In the genomic region with DNA sequence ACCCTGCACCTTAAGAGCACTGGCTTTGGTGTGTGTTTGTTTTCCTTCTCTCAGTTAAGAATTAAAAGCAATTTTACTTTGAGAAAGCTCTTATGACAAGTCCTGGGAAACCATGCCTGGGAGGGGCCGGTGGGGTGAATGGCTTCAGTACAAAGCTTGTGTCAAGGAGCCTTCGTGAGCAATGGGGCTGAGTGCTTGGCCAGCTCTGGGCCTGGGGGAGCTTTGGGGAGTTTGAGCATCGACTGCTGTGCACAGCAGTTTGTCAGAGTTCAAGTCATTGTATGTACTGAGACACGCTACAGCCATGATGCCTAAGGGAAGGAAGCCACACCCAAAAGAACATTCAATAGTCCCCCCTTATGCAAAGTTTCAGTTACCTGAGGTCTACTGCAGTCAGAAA, we compare ENCODE assay signal across 23 cellular contexts.
DNase-seq lines count a peak whose midpoint lies in the region; ATAC-seq, FAIRE-seq and TF ChIP-seq lines count a peak whose summit lies in the region.
"Had no signal": no experiment of that assay in that cellular context is flagged by ENCODE, and none has a peak within 500 bp of the region (broad histone marks: within the 10 kb centered on the region; RNA-seq: fewer than 3 reads in every experiment).

No MANE protein-coding gene starts in this region.

- H3K27ac ChIP-seq in RWPE1: peak overlapping the region; percentile 77
- H3K27ac ChIP-seq in keratinocyte (ENCODE audit: control insufficient read depth, insufficient read depth, low read length): peak overlapping the region; percentile 88
- H3K27ac ChIP-seq in thyroid gland: no peak overlapping the region
- H3K27ac ChIP-seq: HL-60 had no signal

- intact Hi-C loops in thyroid gland (cut with DNase I): no loop called here

- no peak for ATAC-seq in stimulated activated naive CD8-positive, alpha-beta T cell treated with anti-CD3 and anti-CD28 coated beads, Interleukin-15, Interleukin-2, amounts not matched to agents 100 U/mL and 50 U/mL, for 24 hours
- ATAC-seq: HepG2, K562 had no signal

- no peaks in the 10 kb centered on the region for H3K9me1 ChIP-seq in keratinocyte (ENCODE audit: control insufficient read depth, extremely low read depth, insufficient read depth, low read length)

- TF ChIP-seq CTCF in RWPE1 (conservative IDR thresholded peaks at IDR 0.05; ENCODE audit: low read depth) (no peak), epithelial cell of esophagus (IDR thresholded peaks at IDR 0.05; ENCODE audit: insufficient read depth, low read depth, low read length, missing control alignments) (no peak), keratinocyte (optimal IDR thresholded peaks at IDR 0.05 in 1 of 3, IDR thresholded peaks at IDR 0.05 in 1 of 3, conservative IDR thresholded peaks at IDR 0.05 in 1 of 3; ENCODE audit: extremely low read depth in 1 of 3, insufficient read depth in 2 of 3, low read length in 3 of 3) (no peak), thyroid gland (IDR thresholded peaks at IDR 0.05) (no peak)

- peaks cover 4 to 7% of the 10 kb centered on the region in 2 experiments for H3K36me3 ChIP-seq in keratinocyte (ENCODE audit: control insufficient read depth in 2 of 2, extremely low read depth in 1 of 2, insufficient read depth in 2 of 2, low read length in 2 of 2)
- no peaks in the 10 kb centered on the region for H3K36me3 ChIP-seq in thyroid gland

- peak overlapping the region; percentile 35 for H2AFZ ChIP-seq in keratinocyte (ENCODE audit: control insufficient read depth, low read length)

- peaks cover 5% of the 10 kb centered on the region for H3K79me2 ChIP-seq in keratinocyte (ENCODE audit: control insufficient read depth, insufficient read depth, low read length)

- peak overlapping the region; percentile 69 for H3K9ac ChIP-seq in keratinocyte (ENCODE audit: control insufficient read depth, extremely low read depth, insufficient read depth, low read length)

- dilution Hi-C loops in keratinocyte (cut with MboI; ENCODE audit: extremely low pct_ligation_motif_present, low sequenced_read_pairs): no loop called here

- peaks cover 62% of the 10 kb centered on the region for H3K4me1 ChIP-seq in keratinocyte (ENCODE audit: control insufficient read depth, extremely low read depth, insufficient read depth, low read length)
- H3K4me1 ChIP-seq in thyroid gland: peaks cover 18 to 19% of the 10 kb centered on the region in 2 donors

- H3K27me3 ChIP-seq in keratinocyte (ENCODE audit: control insufficient read depth, extremely low read depth, insufficient read depth, low read length) (no peaks in the 10 kb centered on the region), thyroid gland (no peaks in the 10 kb centered on the region)

- H3K4me3 ChIP-seq in epithelial cell of esophagus (ENCODE audit: low read length) (peak overlapping the region; percentile 54), keratinocyte (ENCODE audit: control insufficient read depth in 2 of 3, extremely low read depth in 1 of 3, insufficient read depth in 2 of 3, low read depth in 1 of 3, low read length in 3 of 3) (peak overlapping the region; percentile 39 to 70 (median 61)), thyroid gland (replicated peaks in 1 of 3) (no peak overlapping the region)
- H3K4me3 ChIP-seq: K562 had no signal

- no peak for DNase-seq in RWPE1 (ENCODE audit: low spot score)
- peak; percentile 52 for DNase-seq in epithelial cell of esophagus (ENCODE audit: low read depth)
- no peak for DNase-seq in keratinocyte (ENCODE audit: low read depth, low spot score)
- DNase-seq in thyroid gland: peak; percentile 10 to 17
- no peak for DNase-seq in NCI-H1105 treated with DMSO at 0.1 percent for 48 hours (lab: John Stamatoyannopoulos, UW)
- DNase-seq in stimulated activated naive CD8-positive, alpha-beta T cell treated with anti-CD3 and anti-CD28 coated beads, Interleukin-15, Interleukin-2, amounts not matched to agents 100 U/mL and 50 U/mL, for 24 hours: no peak
- DNase-seq in inferior parietal cortex (ENCODE audit: extremely low spot score): no peak
- DNase-seq: CD4-positive, CD25-positive, alpha-beta regulatory T cell; H7; HFFc6; MM.1S; NCI-H1092; NCI-H1436 treated with DMSO at 0.1 percent for 48 hours; NCI-H1930; NCI-H2171; NCI-H345; NCI-H524; OCI-M1; Right ventricle myocardium superior had no signal

- FAIRE-seq in keratinocyte (lab: Jason Lieb, UNC): no peak
- FAIRE-seq: HepG2, K562, RCC 7860 had no signal

- no peaks in the 10 kb centered on the region for H3K9me3 ChIP-seq in keratinocyte (ENCODE audit: control insufficient read depth, low read depth, low read length)
- no peaks in the 10 kb centered on the region for H3K9me3 ChIP-seq in thyroid gland

- POLR2A ChIA-PET in RWPE1 (lab: Yijun Ruan, JAX; ENCODE audit: low non-redundant PET): no interaction called here

- no peak for TF ChIP-seq POLR2A in thyroid gland (IDR thresholded peaks at IDR 0.05)

- 19 to 25% methylated on average over 4 of the region's 4 CpGs for whole genome bisulfite sequencing in thyroid gland, 2 donors

- no peaks in the 10 kb centered on the region for H4K20me1 ChIP-seq in keratinocyte (ENCODE audit: control insufficient read depth, extremely low read depth, insufficient read depth, low read length)

- CTCF ChIA-PET in RWPE1 (lab: Yijun Ruan, JAX): no interaction called here

- peak overlapping the region; percentile 87 for H3K4me2 ChIP-seq in keratinocyte (ENCODE audit: control insufficient read depth, extremely low read depth, insufficient read depth, low read depth, low read length)

Comparison
In these comparisons a context has a peak if more than half of its experiments do, and no peak if none do; other contexts are left out.
1. DNase-seq: peak in epithelial cell of esophagus (single experiment) and thyroid gland (2 of 2); none in RWPE1 (single experiment), keratinocyte (single experiment), NCI-H1105 treated with DMSO at 0.1 percent for 48 hours (single experiment), stimulated activated naive CD8-positive, alpha-beta T cell treated with anti-CD3 and anti-CD28 coated beads, Interleukin-15, Interleukin-2, amounts not matched to agents 100 U/mL and 50 U/mL, for 24 hours (single experiment) and inferior parietal cortex (single experiment).
2. H3K27ac ChIP-seq: peak in RWPE1 (single experiment) and keratinocyte (single experiment); none in thyroid gland (0 of 3).
3. H3K4me3 ChIP-seq: peak in epithelial cell of esophagus (single experiment) and keratinocyte (3 of 3); none in thyroid gland (0 of 3).